In the genomic region with DNA sequence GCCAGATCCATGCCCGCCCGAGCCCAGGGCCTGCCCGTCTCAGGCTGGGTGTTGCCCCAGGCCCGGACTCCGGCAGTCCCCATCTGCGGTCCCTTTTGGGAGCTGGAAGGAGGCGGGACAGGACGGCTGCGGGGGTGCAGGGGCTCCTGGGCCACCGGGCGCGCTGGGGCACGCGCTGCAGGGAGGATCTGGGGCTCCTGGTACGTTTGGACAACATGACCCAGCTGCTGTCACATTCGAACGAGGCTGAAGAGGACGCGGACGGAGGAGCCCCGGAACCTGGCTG, we compare ENCODE assay signal across 1 cellular context.
TF ChIP-seq lines count a peak whose summit lies in the region.

No MANE protein-coding gene starts in this region.

TF ChIP-seq in GM23338, 12 proteins besides CTCF, POLR2A, EP300 and RAD21 (continued from another document):
- TF ChIP-seq, protein P1, sequence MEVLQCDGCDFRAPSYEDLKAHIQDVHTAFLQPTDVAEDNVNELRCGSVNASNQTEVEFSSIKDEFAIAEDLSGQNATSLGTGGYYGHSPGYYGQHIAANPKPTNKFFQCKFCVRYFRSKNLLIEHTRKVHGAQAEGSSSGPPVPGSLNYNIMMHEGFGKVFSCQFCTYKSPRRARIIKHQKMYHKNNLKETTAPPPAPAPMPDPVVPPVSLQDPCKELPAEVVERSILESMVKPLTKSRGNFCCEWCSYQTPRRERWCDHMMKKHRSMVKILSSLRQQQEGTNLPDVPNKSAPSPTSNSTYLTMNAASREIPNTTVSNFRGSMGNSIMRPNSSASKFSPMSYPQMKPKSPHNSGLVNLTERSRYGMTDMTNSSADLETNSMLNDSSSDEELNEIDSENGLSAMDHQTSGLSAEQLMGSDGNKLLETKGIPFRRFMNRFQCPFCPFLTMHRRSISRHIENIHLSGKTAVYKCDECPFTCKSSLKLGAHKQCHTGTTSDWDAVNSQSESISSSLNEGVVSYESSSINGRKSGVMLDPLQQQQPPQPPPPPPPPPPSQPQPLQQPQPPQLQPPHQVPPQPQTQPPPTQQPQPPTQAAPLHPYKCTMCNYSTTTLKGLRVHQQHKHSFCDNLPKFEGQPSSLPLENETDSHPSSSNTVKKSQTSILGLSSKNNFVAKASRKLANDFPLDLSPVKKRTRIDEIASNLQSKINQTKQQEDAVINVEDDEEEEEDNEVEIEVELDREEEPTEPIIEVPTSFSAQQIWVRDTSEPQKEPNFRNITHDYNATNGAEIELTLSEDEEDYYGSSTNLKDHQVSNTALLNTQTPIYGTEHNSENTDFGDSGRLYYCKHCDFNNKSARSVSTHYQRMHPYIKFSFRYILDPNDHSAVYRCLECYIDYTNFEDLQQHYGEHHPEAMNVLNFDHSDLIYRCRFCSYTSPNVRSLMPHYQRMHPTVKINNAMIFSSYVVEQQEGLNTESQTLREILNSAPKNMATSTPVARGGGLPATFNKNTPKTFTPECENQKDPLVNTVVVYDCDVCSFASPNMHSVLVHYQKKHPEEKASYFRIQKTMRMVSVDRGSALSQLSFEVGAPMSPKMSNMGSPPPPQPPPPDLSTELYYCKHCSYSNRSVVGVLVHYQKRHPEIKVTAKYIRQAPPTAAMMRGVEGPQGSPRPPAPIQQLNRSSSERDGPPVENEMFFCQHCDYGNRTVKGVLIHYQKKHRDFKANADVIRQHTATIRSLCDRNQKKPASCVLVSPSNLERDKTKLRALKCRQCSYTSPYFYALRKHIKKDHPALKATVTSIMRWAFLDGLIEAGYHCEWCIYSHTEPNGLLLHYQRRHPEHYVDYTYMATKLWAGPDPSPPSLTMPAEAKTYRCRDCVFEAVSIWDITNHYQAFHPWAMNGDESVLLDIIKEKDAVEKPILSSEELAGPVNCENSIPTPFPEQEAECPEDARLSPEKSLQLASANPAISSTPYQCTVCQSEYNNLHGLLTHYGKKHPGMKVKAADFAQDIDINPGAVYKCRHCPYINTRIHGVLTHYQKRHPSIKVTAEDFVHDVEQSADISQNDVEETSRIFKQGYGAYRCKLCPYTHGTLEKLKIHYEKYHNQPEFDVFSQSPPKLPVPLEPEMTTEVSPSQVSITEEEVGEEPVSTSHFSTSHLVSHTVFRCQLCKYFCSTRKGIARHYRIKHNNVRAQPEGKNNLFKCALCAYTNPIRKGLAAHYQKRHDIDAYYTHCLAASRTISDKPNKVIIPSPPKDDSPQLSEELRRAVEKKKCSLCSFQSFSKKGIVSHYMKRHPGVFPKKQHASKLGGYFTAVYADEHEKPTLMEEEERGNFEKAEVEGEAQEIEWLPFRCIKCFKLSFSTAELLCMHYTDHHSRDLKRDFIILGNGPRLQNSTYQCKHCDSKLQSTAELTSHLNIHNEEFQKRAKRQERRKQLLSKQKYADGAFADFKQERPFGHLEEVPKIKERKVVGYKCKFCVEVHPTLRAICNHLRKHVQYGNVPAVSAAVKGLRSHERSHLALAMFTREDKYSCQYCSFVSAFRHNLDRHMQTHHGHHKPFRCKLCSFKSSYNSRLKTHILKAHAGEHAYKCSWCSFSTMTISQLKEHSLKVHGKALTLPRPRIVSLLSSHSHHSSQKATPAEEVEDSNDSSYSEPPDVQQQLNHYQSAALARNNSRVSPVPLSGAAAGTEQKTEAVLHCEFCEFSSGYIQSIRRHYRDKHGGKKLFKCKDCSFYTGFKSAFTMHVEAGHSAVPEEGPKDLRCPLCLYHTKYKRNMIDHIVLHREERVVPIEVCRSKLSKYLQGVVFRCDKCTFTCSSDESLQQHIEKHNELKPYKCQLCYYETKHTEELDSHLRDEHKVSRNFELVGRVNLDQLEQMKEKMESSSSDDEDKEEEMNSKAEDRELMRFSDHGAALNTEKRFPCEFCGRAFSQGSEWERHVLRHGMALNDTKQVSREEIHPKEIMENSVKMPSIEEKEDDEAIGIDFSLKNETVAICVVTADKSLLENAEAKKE (CRISPR knock-in tag; IDR thresholded peaks at IDR 0.05) = no peak
- TF ChIP-seq ZNF114 (CRISPR knock-in tag; IDR thresholded peaks at IDR 0.05) (no peak), EZH2 (IDR thresholded peaks at IDR 0.05; ENCODE audit: low read depth, unreplicated experiment) (no peak), STAT1 (IDR thresholded peaks at IDR 0.05; ENCODE audit: unreplicated experiment) (no peak), EZH2phosphoT487 (IDR thresholded peaks at IDR 0.05; ENCODE audit: unreplicated experiment) (no peak), ZNF331 (CRISPR knock-in tag; IDR thresholded peaks at IDR 0.05; ENCODE audit: low read depth) (no peak), POLR2AphosphoS5 (IDR thresholded peaks at IDR 0.05; ENCODE audit: low read depth) (no peak)
- TF ChIP-seq, protein P2, sequence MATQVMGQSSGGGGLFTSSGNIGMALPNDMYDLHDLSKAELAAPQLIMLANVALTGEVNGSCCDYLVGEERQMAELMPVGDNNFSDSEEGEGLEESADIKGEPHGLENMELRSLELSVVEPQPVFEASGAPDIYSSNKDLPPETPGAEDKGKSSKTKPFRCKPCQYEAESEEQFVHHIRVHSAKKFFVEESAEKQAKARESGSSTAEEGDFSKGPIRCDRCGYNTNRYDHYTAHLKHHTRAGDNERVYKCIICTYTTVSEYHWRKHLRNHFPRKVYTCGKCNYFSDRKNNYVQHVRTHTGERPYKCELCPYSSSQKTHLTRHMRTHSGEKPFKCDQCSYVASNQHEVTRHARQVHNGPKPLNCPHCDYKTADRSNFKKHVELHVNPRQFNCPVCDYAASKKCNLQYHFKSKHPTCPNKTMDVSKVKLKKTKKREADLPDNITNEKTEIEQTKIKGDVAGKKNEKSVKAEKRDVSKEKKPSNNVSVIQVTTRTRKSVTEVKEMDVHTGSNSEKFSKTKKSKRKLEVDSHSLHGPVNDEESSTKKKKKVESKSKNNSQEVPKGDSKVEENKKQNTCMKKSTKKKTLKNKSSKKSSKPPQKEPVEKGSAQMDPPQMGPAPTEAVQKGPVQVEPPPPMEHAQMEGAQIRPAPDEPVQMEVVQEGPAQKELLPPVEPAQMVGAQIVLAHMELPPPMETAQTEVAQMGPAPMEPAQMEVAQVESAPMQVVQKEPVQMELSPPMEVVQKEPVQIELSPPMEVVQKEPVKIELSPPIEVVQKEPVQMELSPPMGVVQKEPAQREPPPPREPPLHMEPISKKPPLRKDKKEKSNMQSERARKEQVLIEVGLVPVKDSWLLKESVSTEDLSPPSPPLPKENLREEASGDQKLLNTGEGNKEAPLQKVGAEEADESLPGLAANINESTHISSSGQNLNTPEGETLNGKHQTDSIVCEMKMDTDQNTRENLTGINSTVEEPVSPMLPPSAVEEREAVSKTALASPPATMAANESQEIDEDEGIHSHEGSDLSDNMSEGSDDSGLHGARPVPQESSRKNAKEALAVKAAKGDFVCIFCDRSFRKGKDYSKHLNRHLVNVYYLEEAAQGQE (IDR thresholded peaks at IDR 0.05; ENCODE audit: unreplicated experiment) = no peak
- TF ChIP-seq, protein P3, sequence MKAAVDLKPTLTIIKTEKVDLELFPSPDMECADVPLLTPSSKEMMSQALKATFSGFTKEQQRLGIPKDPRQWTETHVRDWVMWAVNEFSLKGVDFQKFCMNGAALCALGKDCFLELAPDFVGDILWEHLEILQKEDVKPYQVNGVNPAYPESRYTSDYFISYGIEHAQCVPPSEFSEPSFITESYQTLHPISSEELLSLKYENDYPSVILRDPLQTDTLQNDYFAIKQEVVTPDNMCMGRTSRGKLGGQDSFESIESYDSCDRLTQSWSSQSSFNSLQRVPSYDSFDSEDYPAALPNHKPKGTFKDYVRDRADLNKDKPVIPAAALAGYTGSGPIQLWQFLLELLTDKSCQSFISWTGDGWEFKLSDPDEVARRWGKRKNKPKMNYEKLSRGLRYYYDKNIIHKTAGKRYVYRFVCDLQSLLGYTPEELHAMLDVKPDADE (IDR thresholded peaks at IDR 0.05) = no peak
